12 cellular contexts compared by ENCODE assay signal in genomic region chr12:1925125-1925963, GRCh38. TPM values are rescaled to one million over a fixed set of nuclear protein-coding genes. Genes with fewer than 3 reads are reported as not detected.
DNase-seq lines count a peak whose midpoint lies in the region; ATAC-seq and TF ChIP-seq lines count a peak whose summit lies in the region.
"Had no signal": no experiment of that assay in that cellular context is flagged by ENCODE, and none has a peak within 500 bp of the region (broad histone marks: within the 10 kb centered on the region; RNA-seq: fewer than 3 reads in every experiment).

No MANE protein-coding gene starts in this region.

- no peaks in the 10 kb centered on the region for H3K4me1 ChIP-seq in CD4-positive, CD25-positive, alpha-beta regulatory T cell (ENCODE audit: control insufficient read depth, insufficient read depth, low read length, poor library complexity, severe bottlenecking)

- H3K9me3 Mint-ChIP-seq in CD4-positive, CD25-positive, alpha-beta regulatory T cell = no peaks in the 10 kb centered on the region
- H3K9me3 Mint-ChIP-seq in IgD-negative memory B cell = no peaks in the 10 kb centered on the region
- no peaks in the 10 kb centered on the region for H3K9me3 Mint-ChIP-seq in endothelial cell (ENCODE audit: unreplicated experiment)
- H3K9me3 Mint-ChIP-seq in osteocyte (ENCODE audit: unreplicated experiment) = no peaks in the 10 kb centered on the region

- H3K9me3 ChIP-seq in CD4-positive, CD25-positive, alpha-beta regulatory T cell (ENCODE audit: control insufficient read depth in 2 of 2, low read length in 2 of 2) = no peaks in the 10 kb centered on the region

- no peaks in the 10 kb centered on the region for H3K36me3 ChIP-seq in CD4-positive, CD25-positive, alpha-beta regulatory T cell (ENCODE audit: control insufficient read depth, insufficient read depth, low read length)

- H3K4me1 Mint-ChIP-seq in CD4-positive, CD25-positive, alpha-beta regulatory T cell = peaks cover 0 to 25% (median 13%) of the 10 kb centered on the region in 4 donors
- H3K4me1 Mint-ChIP-seq in IgD-negative memory B cell (peaks cover 38 to 54% (median 49%) of the 10 kb centered on the region in 3 donors), endothelial cell (ENCODE audit: unreplicated experiment) (peaks cover 37% of the 10 kb centered on the region), osteocyte (ENCODE audit: unreplicated experiment) (peaks cover 18% of the 10 kb centered on the region)

- peak overlapping the region in 2 of 3 donors; percentile 16 to 67 for H3K27ac Mint-ChIP-seq in CD4-positive, CD25-positive, alpha-beta regulatory T cell
- H3K27ac Mint-ChIP-seq in IgD-negative memory B cell (peak overlapping the region; percentile 94 to 99 (median 97)), endothelial cell (ENCODE audit: unreplicated experiment) (peak overlapping the region; percentile 61), osteocyte (ENCODE audit: unreplicated experiment) (no peak overlapping the region)

- peaks cover 17% of the 10 kb centered on the region for H3K27me3 Mint-ChIP-seq in CD4-positive, CD25-positive, alpha-beta regulatory T cell
- no peaks in the 10 kb centered on the region for H3K27me3 Mint-ChIP-seq in IgD-negative memory B cell
- peaks cover 15% of the 10 kb centered on the region for H3K27me3 Mint-ChIP-seq in endothelial cell (ENCODE audit: unreplicated experiment)
- H3K27me3 Mint-ChIP-seq in osteocyte (ENCODE audit: unreplicated experiment) = peaks cover 49% of the 10 kb centered on the region

- TF ChIP-seq CTCF in endothelial cell (IDR thresholded peaks at IDR 0.05; ENCODE audit: unreplicated experiment) = no peak
- TF ChIP-seq CTCF in osteocyte (IDR thresholded peaks at IDR 0.05) = no peak
- no peak for TF ChIP-seq CTCF in omental fat pad (IDR thresholded peaks at IDR 0.05)

- H3K27me3 ChIP-seq in CD4-positive, CD25-positive, alpha-beta regulatory T cell (ENCODE audit: control insufficient read depth, insufficient read depth, low read length) = no peaks in the 10 kb centered on the region

- no peaks in the 10 kb centered on the region for H3K36me3 Mint-ChIP-seq in CD4-positive, CD25-positive, alpha-beta regulatory T cell
- H3K36me3 Mint-ChIP-seq in IgD-negative memory B cell (peaks cover 2% of the 10 kb centered on the region), endothelial cell (ENCODE audit: low read depth, unreplicated experiment) (peaks cover 7% of the 10 kb centered on the region), osteocyte (ENCODE audit: unreplicated experiment) (no peaks in the 10 kb centered on the region)
- H3K36me3 Mint-ChIP-seq: CD4-positive, alpha-beta memory T cell had no signal

- H3K27ac ChIP-seq in CD4-positive, CD25-positive, alpha-beta regulatory T cell (ENCODE audit: insufficient read depth, low read length, poor library complexity, severe bottlenecking) = no peak overlapping the region

- ATAC-seq in CD4-positive, CD25-positive, alpha-beta regulatory T cell (ENCODE audit: low read depth in 2 of 2) = no peak
- no peak for ATAC-seq in omental fat pad (ENCODE audit: low FRiP score)
- no peak for ATAC-seq in GM21390 (IDR thresholded peaks at IDR 0.05; ENCODE audit: unreplicated experiment)

- no peak overlapping the region for H3K4me3 Mint-ChIP-seq in CD4-positive, CD25-positive, alpha-beta regulatory T cell
- H3K4me3 Mint-ChIP-seq in IgD-negative memory B cell = peak overlapping the region; percentile 78 to 88 (median 82)
- H3K4me3 Mint-ChIP-seq in endothelial cell (ENCODE audit: unreplicated experiment) = no peak overlapping the region
- H3K4me3 Mint-ChIP-seq in osteocyte (ENCODE audit: unreplicated experiment) = no peak overlapping the region

- DNase-seq in CD4-positive, CD25-positive, alpha-beta regulatory T cell = no peak
- no peak for DNase-seq in endothelial cell (ENCODE audit: low spot score)
- DNase-seq in osteocyte (ENCODE audit: extremely low spot score, unreplicated experiment) = peak; percentile 67
- DNase-seq in omental fat pad (ENCODE audit: low spot score) = no peak
- DNase-seq in SHP77 treated with DMSO at 0.1 percent for 48 hours (lab: John Stamatoyannopoulos, UW) = no peak
- DNase-seq in DMS153 treated with DMSO at 0.1 percent for 48 hours (lab: John Stamatoyannopoulos, UW; ENCODE audit: unreplicated experiment) = no peak
- DNase-seq: CD4-positive, alpha-beta memory T cell; HCEC 1CT; SIG-M5 had no signal

- H3K4me3 ChIP-seq in CD4-positive, CD25-positive, alpha-beta regulatory T cell (ENCODE audit: low read depth, low read length) = no peak overlapping the region

RNA-seq across cellular contexts. Expression of gene CACNA2D4, which starts 6.9 kb away (rescaled TPM):
- total RNA-seq in CD4-positive, CD25-positive, alpha-beta regulatory T cell = 7.1 TPM
- 10 to 100 TPM in 1 of 4 donors, 1 to 10 TPM in 3; 2.9 to 10.4 (median 5.6) TPM for polyA plus RNA-seq in CD4-positive, CD25-positive, alpha-beta regulatory T cell
- 2.0 TPM for polyA plus RNA-seq in IgD-negative memory B cell
- total RNA-seq in endothelial cell (ENCODE audit: unreplicated experiment) (0.28 TPM), osteocyte (not detected in 2 replicates), omental fat pad (10 to 100 TPM in 1 of 4 donors, 1 to 10 TPM in 3; 3.9 to 13.0 (median 6.8) TPM)
- total RNA-seq: G401 had no signal

Comparison
In these comparisons a context has a peak if more than half of its experiments do, and no peak if none do; other contexts are left out.
1. H3K4me3 Mint-ChIP-seq: peak in IgD-negative memory B cell (4 of 4); none in CD4-positive, CD25-positive, alpha-beta regulatory T cell (0 of 4), endothelial cell (single experiment) and osteocyte (single experiment).